1 cellular context compared by ENCODE assay signal in the genomic region with DNA sequence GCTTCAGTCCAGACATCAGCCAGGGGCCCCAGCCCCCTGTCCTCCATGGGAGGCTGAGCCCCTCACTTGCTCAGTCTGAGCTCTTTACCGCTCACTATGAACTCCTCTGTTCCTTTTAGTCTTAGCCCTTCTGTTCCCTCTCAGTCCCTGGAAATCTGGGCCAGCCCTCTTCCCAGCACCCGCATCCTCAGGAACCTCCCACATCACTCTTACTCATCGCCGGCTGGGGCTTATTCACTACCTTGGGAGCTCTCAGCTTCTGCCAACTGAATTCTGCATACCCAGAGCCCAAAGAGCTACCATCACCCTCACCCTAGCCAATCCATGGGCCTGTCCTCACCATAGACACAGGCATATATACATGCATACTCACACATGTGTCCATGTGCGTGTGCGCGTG.
TF ChIP-seq lines count a peak whose summit lies in the region.

No MANE protein-coding gene starts in this region.

TF ChIP-seq in IMR-90, 13 proteins besides CTCF, POLR2A, EP300 and RAD21:
- TF ChIP-seq MAZ (IDR thresholded peaks at IDR 0.05; ENCODE audit: borderline replicate concordance, low read depth, low read length) (no peak), MXI1 (IDR thresholded peaks at IDR 0.05; ENCODE audit: borderline replicate concordance, low read depth, low read length) (no peak), NFE2L2 (IDR thresholded peaks at IDR 0.05; ENCODE audit: low read depth, low read length) (no peak), CEBPB (IDR thresholded peaks at IDR 0.05; ENCODE audit: low read depth, low read length) (no peak), BHLHE40 (IDR thresholded peaks at IDR 0.05; ENCODE audit: low read depth, low read length) (no peak), CHD1 (IDR thresholded peaks at IDR 0.05; ENCODE audit: low read depth, low read length) (no peak), SMC3 (IDR thresholded peaks at IDR 0.05; ENCODE audit: low read depth, low read length) (no peak), RFX5 (IDR thresholded peaks at IDR 0.05; ENCODE audit: low read depth, low read length) (no peak), FOS (IDR thresholded peaks at IDR 0.05; ENCODE audit: low read depth, low read length) (no peak), MAFK (IDR thresholded peaks at IDR 0.05; ENCODE audit: low read depth, low read length) (no peak), RCOR1 (IDR thresholded peaks at IDR 0.05; ENCODE audit: insufficient replicate concordance, low read length) (no peak)
- TF ChIP-seq, protein P1, sequence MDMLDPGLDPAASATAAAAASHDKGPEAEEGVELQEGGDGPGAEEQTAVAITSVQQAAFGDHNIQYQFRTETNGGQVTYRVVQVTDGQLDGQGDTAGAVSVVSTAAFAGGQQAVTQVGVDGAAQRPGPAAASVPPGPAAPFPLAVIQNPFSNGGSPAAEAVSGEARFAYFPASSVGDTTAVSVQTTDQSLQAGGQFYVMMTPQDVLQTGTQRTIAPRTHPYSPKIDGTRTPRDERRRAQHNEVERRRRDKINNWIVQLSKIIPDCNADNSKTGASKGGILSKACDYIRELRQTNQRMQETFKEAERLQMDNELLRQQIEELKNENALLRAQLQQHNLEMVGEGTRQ (IDR thresholded peaks at IDR 0.05; ENCODE audit: low read depth, low read length): no peak
- TF ChIP-seq, protein P2, sequence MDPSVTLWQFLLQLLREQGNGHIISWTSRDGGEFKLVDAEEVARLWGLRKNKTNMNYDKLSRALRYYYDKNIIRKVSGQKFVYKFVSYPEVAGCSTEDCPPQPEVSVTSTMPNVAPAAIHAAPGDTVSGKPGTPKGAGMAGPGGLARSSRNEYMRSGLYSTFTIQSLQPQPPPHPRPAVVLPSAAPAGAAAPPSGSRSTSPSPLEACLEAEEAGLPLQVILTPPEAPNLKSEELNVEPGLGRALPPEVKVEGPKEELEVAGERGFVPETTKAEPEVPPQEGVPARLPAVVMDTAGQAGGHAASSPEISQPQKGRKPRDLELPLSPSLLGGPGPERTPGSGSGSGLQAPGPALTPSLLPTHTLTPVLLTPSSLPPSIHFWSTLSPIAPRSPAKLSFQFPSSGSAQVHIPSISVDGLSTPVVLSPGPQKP (IDR thresholded peaks at IDR 0.05; ENCODE audit: borderline replicate concordance, low read depth, low read length): no peak
